Comparison of ENCODE assay signal across 16 cellular contexts in genomic region chr16:85998868-85999729, GRCh38.
DNase-seq lines count a peak whose midpoint lies in the region; ATAC-seq and TF ChIP-seq lines count a peak whose summit lies in the region.
"Had no signal": no experiment of that assay in that cellular context is flagged by ENCODE, and none has a peak within 500 bp of the region (broad histone marks: within the 10 kb centered on the region; RNA-seq: fewer than 3 reads in every experiment).

No MANE protein-coding gene starts in this region.

- H3K36me3 ChIP-seq in DOHH2 (ENCODE audit: control insufficient read depth, low read length) = peaks cover 9% of the 10 kb centered on the region
- H3K36me3 ChIP-seq: Peyer's patch had no signal

- no peak for TF ChIP-seq CTCF in DOHH2 (IDR thresholded peaks at IDR 0.05; ENCODE audit: low read depth, low read length, poor library complexity, severe bottlenecking)
- TF ChIP-seq CTCF in activated B cell treated with CpG ODN at 0.5 μM for 24 hours (IDR thresholded peaks at IDR 0.05) = no peak

- peak overlapping the region; percentile 95 for H3K27ac ChIP-seq in DOHH2 (ENCODE audit: low read depth, low read length)
- H3K27ac ChIP-seq: C4-2B, Peyer's patch, psoas muscle had no signal

- peaks cover 17% of the 10 kb centered on the region for H3K9me3 ChIP-seq in DOHH2 (ENCODE audit: control insufficient read depth, insufficient read depth, low read length)
- H3K9me3 ChIP-seq: Peyer's patch, psoas muscle had no signal

- H3K27me3 Mint-ChIP-seq in activated B cell treated with CpG ODN at 0.5 μM for 24 hours = no peaks in the 10 kb centered on the region

- H3K27ac Mint-ChIP-seq in activated B cell treated with CpG ODN at 0.5 μM for 24 hours = peak overlapping the region; percentile 16

- H3K79me2 ChIP-seq in DOHH2 (ENCODE audit: control insufficient read depth, low read length) = no peaks in the 10 kb centered on the region

- peaks cover 100% of the 10 kb centered on the region for H3K4me1 ChIP-seq in DOHH2 (ENCODE audit: control insufficient read depth, low read length)
- H3K4me1 ChIP-seq: Peyer's patch, psoas muscle had no signal

- H3F3A ChIP-seq in DOHH2 (ENCODE audit: control insufficient read depth, insufficient read depth) = peaks cover 46% of the 10 kb centered on the region

- no peaks in the 10 kb centered on the region for H3K9me3 Mint-ChIP-seq in activated B cell treated with CpG ODN at 0.5 μM for 24 hours

- no peaks in the 10 kb centered on the region for H3K27me3 ChIP-seq in DOHH2 (ENCODE audit: control insufficient read depth, low read length)
- H3K27me3 ChIP-seq: Peyer's patch had no signal

- peaks cover 85% of the 10 kb centered on the region for H3K4me1 Mint-ChIP-seq in activated B cell treated with CpG ODN at 0.5 μM for 24 hours

- peak overlapping the region; percentile 58 for H3K4me3 ChIP-seq in DOHH2 (ENCODE audit: low read length)
- H3K4me3 ChIP-seq: Peyer's patch, psoas muscle had no signal

- no peaks in the 10 kb centered on the region for H4K20me1 ChIP-seq in DOHH2 (ENCODE audit: control insufficient read depth, insufficient read depth, low read depth, low read length)

- POLR2A ChIA-PET in activated B cell treated with CpG ODN at 0.5 μM for 24 hours (lab: Charles Lee) = interaction anchor here (1.0 to 1.6 kb wide), 3 partner anchors 9 to 34 kb away, joined by 3 to 6 read pairs (median 3); no protein-coding TSS in a partner anchor

- H3K4me2 ChIP-seq in DOHH2 (ENCODE audit: low read length) = peak overlapping the region; percentile 72

- no peaks in the 10 kb centered on the region for H3K9me2 ChIP-seq in DOHH2 (replicated peaks; ENCODE audit: control insufficient read depth, low read length)

- intact Hi-C loops in activated B cell treated with CpG ODN at 0.5 μM for 24 hours (cut with micrococcal nuclease) = loop anchor here (10.0 kb wide), 1 partner anchor 444 kb away; no protein-coding TSS in a partner anchor

- ATAC-seq in activated B cell treated with CpG ODN at 0.5 μM for 24 hours (ENCODE audit: low read depth) (no peak), HG03457 (IDR thresholded peaks at IDR 0.05; ENCODE audit: unreplicated experiment) (no peak), HG02623 (IDR thresholded peaks at IDR 0.05; ENCODE audit: unreplicated experiment) (no peak), HG03280 (IDR thresholded peaks at IDR 0.05; ENCODE audit: unreplicated experiment) (no peak)
- ATAC-seq: psoas muscle had no signal

- DNase-seq in A172 (ENCODE audit: low spot score) (peak; percentile 13), activated B cell treated with CpG ODN at 0.5 μM for 24 hours (peak; percentile 14), islet precursor cell (peak; percentile 56), DMS 273 (lab: John Stamatoyannopoulos, UW; ENCODE audit: unreplicated experiment) (no peak)
- DNase-seq: erythroblast, MM.1S, NCI-H2227 treated with DMSO at 0.1 percent for 48 hours, Peyer's patch, psoas muscle, substantia nigra, T1000 had no signal

- H3K36me3 Mint-ChIP-seq in activated B cell treated with CpG ODN at 0.5 μM for 24 hours (ENCODE audit: low read depth) = no peaks in the 10 kb centered on the region

- CTCF ChIA-PET in activated B cell treated with CpG ODN at 0.5 μM for 24 hours (lab: Charles Lee) = interaction anchor here (1.0 to 4.3 kb wide), 2 partner anchors 17 to 178 kb away, joined by 3 to 31 read pairs; no protein-coding TSS in a partner anchor

- H3K4me3 Mint-ChIP-seq in activated B cell treated with CpG ODN at 0.5 μM for 24 hours = peak overlapping the region; percentile 16
